In genomic region chr5:96533371-96533770, GRCh38 we compare ENCODE assay signal across 11 cellular contexts.
"Had no signal": no experiment of that assay in that cellular context is flagged by ENCODE, and none has a peak within 500 bp of the region (broad histone marks: within the 10 kb centered on the region; RNA-seq: fewer than 3 reads in every experiment).

No MANE protein-coding gene starts in this region.

- H3K4me3 ChIP-seq: GM23248, GM23338, HAP-1 had no signal

- H3K36me3 ChIP-seq: HAP-1 had no signal

- DNase-seq: GM23248, GOT3, H7, H9, HCEC 1CT, HFFc6 had no signal

- H3K9ac ChIP-seq: GM23248 had no signal

- H3K4me2 ChIP-seq: GM23338 had no signal

- H3K9me3 ChIP-seq: HAP-1 had no signal

- ATAC-seq: GM23338, HCT116 had no signal

- H2AFZ ChIP-seq: GM23248, GM23338 had no signal

- FAIRE-seq: H1, H54 had no signal

- H3K4me1 ChIP-seq: HAP-1 had no signal

- H3K27ac ChIP-seq: GM23248 had no signal
